In the genomic region with DNA sequence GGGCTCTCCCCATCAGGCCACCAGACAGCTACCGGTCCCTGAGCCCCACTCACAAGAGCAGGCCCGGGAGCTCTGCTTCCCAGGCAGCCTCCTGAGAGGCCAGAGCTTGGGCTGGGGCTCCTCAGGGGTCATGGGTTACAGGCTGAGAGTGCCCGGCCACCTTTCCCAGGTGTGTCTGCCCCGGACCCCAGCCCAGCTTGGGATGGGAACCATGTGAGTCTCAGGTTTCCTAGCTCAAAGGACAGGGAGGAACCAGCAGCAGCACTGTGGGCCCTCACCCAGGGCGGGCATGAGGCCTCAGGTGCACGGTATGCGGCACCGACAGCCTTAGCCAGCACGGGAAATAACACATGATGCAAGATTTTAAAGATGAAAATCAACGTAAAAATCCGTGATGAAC, we compare ENCODE assay signal across 32 cellular contexts.
"Had no signal": no experiment of that assay in that cellular context is flagged by ENCODE, and none has a peak within 500 bp of the region (broad histone marks: within the 10 kb centered on the region; RNA-seq: fewer than 3 reads in every experiment).

No MANE protein-coding gene starts in this region.

- H3K27ac ChIP-seq: adrenal gland, body of pancreas, brain microvascular endothelial cell, cardiac muscle cell, VCaP had no signal

- H3K4me1 ChIP-seq: adrenal gland, body of pancreas had no signal

- H3K4me3 ChIP-seq: adrenal gland, body of pancreas, cardiac muscle cell had no signal

- ATAC-seq: activated CD8-positive, alpha-beta T cell treated with anti-CD3 and anti-CD28 coated beads for 36 hours; activated naive CD4-positive, alpha-beta T cell treated with anti-CD3 and anti-CD28 coated beads, Interleukin-2, amount 50 U/mL, for 72 hours; activated T-cell treated with anti-CD3 and anti-CD28 coated beads, Interleukin-2, amount 50 U/mL, for 4 hours; activated T-cell treated with anti-CD3 and anti-CD28 coated beads, Interleukin-2, amount 50 U/mL, for 72 hours; activated T-helper 17 cell treated with anti-CD3 and anti-CD28 coated beads, Interleukin-2, amount 50 U/mL, for 72 hours; body of pancreas had no signal

- H3K9me3 ChIP-seq: adrenal gland, body of pancreas had no signal

- H3K36me3 ChIP-seq: adrenal gland, brain microvascular endothelial cell, cardiac muscle cell had no signal

- DNase-seq: activated B cell treated with CpG ODN at 0.5 μM for 24 hours; activated CD4-positive, alpha-beta memory T cell treated with anti-CD3 and anti-CD28 coated beads for 36 hours; activated CD4-positive, alpha-beta T cell treated with anti-CD3 and anti-CD28 coated beads for 4 hours; activated CD4-positive, alpha-beta T cell treated with anti-CD3 and anti-CD28 coated beads, Interleukin-2, amount 10 ng/mL, durations not matched to agents 24 days and 14 days; activated CD4-positive, alpha-beta T cell treated with anti-CD3 and anti-CD28 coated beads, Interleukin-2, amount 50 U/mL, for 1 hour; activated CD4-positive, alpha-beta T cell treated with anti-CD3 and anti-CD28 coated beads, Interleukin-2, amount 50 U/mL, for 4 hours; activated CD4-positive, CD25-positive, alpha-beta regulatory T cell treated with anti-CD3 and anti-CD28 coated beads, Interleukin-2, amount 50 U/mL, for 72 hours; activated CD8-positive, alpha-beta memory T cell treated with anti-CD3 and anti-CD28 coated beads, Interleukin-2, amount 50 U/mL, for 4 hours; activated CD8-positive, alpha-beta T cell treated with anti-CD3 and anti-CD28 coated beads for 36 hours; activated effector memory CD4-positive, alpha-beta T cell treated with anti-CD3 and anti-CD28 coated beads, Interleukin-2, amount 50 U/mL, for 16 hours; activated gamma-delta T cell treated with Interleukin-2 at 50 U/mL for 16 hours; activated naive CD4-positive, alpha-beta T cell; activated naive CD4-positive, alpha-beta T cell treated with anti-CD3 and anti-CD28 coated beads for 36 hours; activated naive CD4-positive, alpha-beta T cell treated with anti-CD3 and anti-CD28 coated beads, Interleukin-2, amount 50 U/mL, for 16 hours; activated naive CD8-positive, alpha-beta T cell treated with anti-CD3 and anti-CD28 coated beads for 36 hours; activated T-cell treated with anti-CD3 and anti-CD28 coated beads for 4 hours; activated T-cell treated with anti-CD3 and anti-CD28 coated beads, Interleukin-2, amount 50 U/mL, for 1 hour; activated T-cell treated with anti-CD3 and anti-CD28 coated beads, Interleukin-2, amount 50 U/mL, for 4 hours; activated T-cell treated with anti-CD3 and anti-CD28 coated beads, Interleukin-2, amount 50 U/mL, for 72 hours; adrenal gland; amniotic stem cell; aorta; body of pancreas; brain microvascular endothelial cell; caudate nucleus; cerebellar nuclear complex; T-helper 2 cell; T-helper 9 cell had no signal

- H3K27me3 ChIP-seq: adrenal gland, body of pancreas, cardiac muscle cell had no signal
